ENCODE assay signal across 16 cellular contexts in the genomic region with DNA sequence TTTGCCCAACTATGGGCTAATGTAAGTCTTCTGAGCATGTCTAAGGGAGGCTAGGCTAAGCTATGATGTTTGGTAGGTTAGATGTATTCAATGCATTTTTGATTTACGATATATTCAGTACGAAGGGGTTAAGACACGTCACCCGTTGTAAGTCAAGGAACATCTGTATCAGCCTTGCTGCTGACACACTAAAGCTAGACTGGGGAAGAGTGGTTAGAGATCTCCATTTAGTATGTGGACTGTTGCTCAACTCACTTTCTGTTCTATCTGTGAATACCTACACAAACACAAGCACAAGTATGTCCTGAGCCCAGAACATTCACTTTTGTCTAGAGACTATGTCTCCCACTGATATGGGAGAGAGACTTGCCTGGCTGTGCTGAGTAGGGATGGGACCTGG.
DNase-seq lines count a peak whose midpoint lies in the region; ATAC-seq and TF ChIP-seq lines count a peak whose summit lies in the region.
"Had no signal": no experiment of that assay in that cellular context is flagged by ENCODE, and none has a peak within 500 bp of the region (broad histone marks: within the 10 kb centered on the region; RNA-seq: fewer than 3 reads in every experiment).

No MANE protein-coding gene starts in this region.

- H3K4me3 Mint-ChIP-seq in activated T-cell treated with anti-CD3 and anti-CD28 coated beads, Interleukin-2, amount 50 U/mL, for 24 hours, result no peak overlapping the region
- H3K4me3 Mint-ChIP-seq in stimulated activated naive B cell treated with anti-CD40 and anti-IgM and Interleukin-4, amounts not matched to agents 10 μg/mL and 1 μg/mL and 100 μg/mL, for 72 hours, result no peak overlapping the region

- peaks cover 6% of the 10 kb centered on the region for H3K9me3 Mint-ChIP-seq in activated T-cell treated with anti-CD3 and anti-CD28 coated beads, Interleukin-2, amount 50 U/mL, for 24 hours
- peaks cover 3 to 4% of the 10 kb centered on the region in 2 donors for H3K9me3 Mint-ChIP-seq in stimulated activated naive B cell treated with anti-CD40 and anti-IgM and Interleukin-4, amounts not matched to agents 10 μg/mL and 1 μg/mL and 100 μg/mL, for 72 hours

- in situ Hi-C loops in brain microvascular endothelial cell (cut with HindIII; ENCODE audit: low pct_ligation_motif_present, low sequenced_read_pairs), result loop anchor here (10.0 kb wide), 1 partner anchor 66 kb away; no protein-coding TSS in a partner anchor

- ATAC-seq in RWPE2 (ENCODE audit: low read depth) (no peak), HG03175 (IDR thresholded peaks at IDR 0.05; ENCODE audit: unreplicated experiment) (no peak)
- no peak for ATAC-seq in stimulated activated naive B cell treated with anti-CD40 and anti-IgM and Interleukin-4, amounts not matched to agents 10 μg/mL and 1 μg/mL and 100 μg/mL, for 72 hours (replicated peaks)
- ATAC-seq: pancreas had no signal

- H3K9me2 ChIP-seq in hepatocyte (replicated peaks; ENCODE audit: insufficient read depth), result no peaks in the 10 kb centered on the region

- no peaks in the 10 kb centered on the region for H4K20me1 ChIP-seq in hepatocyte (ENCODE audit: insufficient read depth, poor library complexity, severe bottlenecking)

- peaks cover 87% of the 10 kb centered on the region for H3K36me3 Mint-ChIP-seq in activated T-cell treated with anti-CD3 and anti-CD28 coated beads, Interleukin-2, amount 50 U/mL, for 24 hours (ENCODE audit: low read depth)
- H3K36me3 Mint-ChIP-seq in stimulated activated naive B cell treated with anti-CD40 and anti-IgM and Interleukin-4, amounts not matched to agents 10 μg/mL and 1 μg/mL and 100 μg/mL, for 72 hours, result peaks cover 52 to 69% of the 10 kb centered on the region in 2 donors

- no peak for TF ChIP-seq CTCF in RWPE2 (IDR thresholded peaks at IDR 0.05; ENCODE audit: poor library complexity, severe bottlenecking)
- TF ChIP-seq CTCF in hepatocyte (IDR thresholded peaks at IDR 0.05; ENCODE audit: poor library complexity), result no peak
- no peak for TF ChIP-seq CTCF in brain microvascular endothelial cell (IDR thresholded peaks at IDR 0.05; ENCODE audit: low read depth, low read length, missing control alignments)

- H3K27ac ChIP-seq in RWPE2 (ENCODE audit: poor library complexity, severe bottlenecking) (peak overlapping the region; percentile 100), hepatocyte (peak overlapping the region; percentile 48), brain microvascular endothelial cell (no peak overlapping the region)
- H3K27ac ChIP-seq: pancreas, VCaP had no signal

- H3K4me3 ChIP-seq in RWPE2 (ENCODE audit: severe bottlenecking) (no peak overlapping the region), hepatocyte (no peak overlapping the region), brain microvascular endothelial cell (ENCODE audit: low read depth, low read length) (no peak overlapping the region)
- H3K4me3 ChIP-seq: pancreas had no signal

- H3K4me1 ChIP-seq in RWPE2 (ENCODE audit: insufficient read depth, poor library complexity, severe bottlenecking), result peaks cover 19% of the 10 kb centered on the region
- peaks cover 8% of the 10 kb centered on the region for H3K4me1 ChIP-seq in hepatocyte (ENCODE audit: insufficient read depth)

- H3K36me3 ChIP-seq in RWPE2 (ENCODE audit: low read depth), result peaks cover 60% of the 10 kb centered on the region
- peaks cover 7% of the 10 kb centered on the region for H3K36me3 ChIP-seq in hepatocyte (replicated peaks; ENCODE audit: insufficient read depth, low read depth)
- H3K36me3 ChIP-seq in brain microvascular endothelial cell (replicated peaks), result peaks cover 21% of the 10 kb centered on the region

- no peak for DNase-seq in activated T-cell treated with anti-CD3 and anti-CD28 coated beads, Interleukin-2, amount 50 U/mL, for 24 hours
- DNase-seq in activated T-cell treated with anti-CD3 and anti-CD28 coated beads for 4 hours (no peak), RWPE2 (ENCODE audit: low spot score) (no peak), hepatocyte (ENCODE audit: low spot score) (no peak), SIG-M5 (lab: John Stamatoyannopoulos, UW) (no peak), brain microvascular endothelial cell (no peak)
- DNase-seq in stimulated activated naive B cell treated with anti-CD40 and anti-IgM and Interleukin-4, amounts not matched to agents 10 μg/mL and 1 μg/mL and 100 μg/mL, for 72 hours, result no peak
- DNase-seq: activated T-cell treated with anti-CD3 and anti-CD28 coated beads, Interleukin-2, amount 50 U/mL, for 1 hour; effector memory CD4-positive, alpha-beta T cell; foreskin fibroblast; NCI-H1417; pancreas; small intestine; substantia nigra had no signal

- H3K9me3 ChIP-seq in RWPE2 (ENCODE audit: severe bottlenecking), result no peaks in the 10 kb centered on the region
- H3K9me3 ChIP-seq in hepatocyte (ENCODE audit: low read depth), result no peaks in the 10 kb centered on the region
- H3K9me3 ChIP-seq: pancreas had no signal

- no peaks in the 10 kb centered on the region for H3K27me3 Mint-ChIP-seq in activated T-cell treated with anti-CD3 and anti-CD28 coated beads, Interleukin-2, amount 50 U/mL, for 24 hours
- H3K27me3 Mint-ChIP-seq in stimulated activated naive B cell treated with anti-CD40 and anti-IgM and Interleukin-4, amounts not matched to agents 10 μg/mL and 1 μg/mL and 100 μg/mL, for 72 hours, result no peaks in the 10 kb centered on the region

- no peaks in the 10 kb centered on the region for H3K27me3 ChIP-seq in RWPE2 (ENCODE audit: insufficient read depth, poor library complexity, severe bottlenecking)
- H3K27me3 ChIP-seq in hepatocyte, result no peaks in the 10 kb centered on the region
- H3K27me3 ChIP-seq in brain microvascular endothelial cell (replicated peaks), result no peaks in the 10 kb centered on the region
- H3K27me3 ChIP-seq: pancreas had no signal

- H3K4me1 Mint-ChIP-seq in activated T-cell treated with anti-CD3 and anti-CD28 coated beads, Interleukin-2, amount 50 U/mL, for 24 hours (ENCODE audit: low read depth), result peaks cover 64% of the 10 kb centered on the region
- peaks cover 21 to 42% of the 10 kb centered on the region in 2 donors for H3K4me1 Mint-ChIP-seq in stimulated activated naive B cell treated with anti-CD40 and anti-IgM and Interleukin-4, amounts not matched to agents 10 μg/mL and 1 μg/mL and 100 μg/mL, for 72 hours

- no peaks in the 10 kb centered on the region for H3K79me2 ChIP-seq in hepatocyte

- peak overlapping the region; percentile 89 for H3K27ac Mint-ChIP-seq in activated T-cell treated with anti-CD3 and anti-CD28 coated beads, Interleukin-2, amount 50 U/mL, for 24 hours
- peak overlapping the region; percentile 90 for H3K27ac Mint-ChIP-seq in stimulated activated naive B cell treated with anti-CD40 and anti-IgM and Interleukin-4, amounts not matched to agents 10 μg/mL and 1 μg/mL and 100 μg/mL, for 72 hours

- H3K4me2 ChIP-seq in hepatocyte, result no peak overlapping the region

- WGBS in hepatocyte (ENCODE audit: low lambda C conversion rate, missing lambda C conversion rate), result 84% methylated on average over 4 of the region's 4 CpGs

- no peak overlapping the region for H2AFZ ChIP-seq in hepatocyte
